In genomic region chr1:147463022-147463421, GRCh38 we compare ENCODE assay signal across 30 cellular contexts.
"Had no signal": no experiment of that assay in that cellular context is flagged by ENCODE, and none has a peak within 500 bp of the region (broad histone marks: within the 10 kb centered on the region; RNA-seq: fewer than 3 reads in every experiment).

No MANE protein-coding gene starts in this region.

- H3K27me3 ChIP-seq: ascending aorta, cardiac muscle cell had no signal

- ATAC-seq: activated CD4-positive, alpha-beta T cell treated with anti-CD3 and anti-CD28 coated beads for 36 hours; activated CD4-positive, CD25-positive, alpha-beta regulatory T cell treated with anti-CD3 and anti-CD28 coated beads, Interleukin-2, amount 50 U/mL, for 24 hours; activated CD8-positive, alpha-beta memory T cell treated with anti-CD3 and anti-CD28 coated beads, Interleukin-2, amount 10 ng/mL, durations not matched to agents 7 days and 5 days; activated CD8-positive, alpha-beta T cell treated with anti-CD3 and anti-CD28 coated beads, Interleukin-2, amount 10 ng/mL, durations not matched to agents 7 days and 5 days; activated naive CD8-positive, alpha-beta T cell treated with anti-CD3 and anti-CD28 coated beads, Interleukin-2, amount 50 U/mL, for 24 hours; WTC11 had no signal

- H3K36me3 ChIP-seq: ascending aorta, cardiac muscle cell, WERI-Rb-1 had no signal

- H3K4me1 ChIP-seq: ascending aorta had no signal

- H3K9me3 ChIP-seq: ascending aorta had no signal

- DNase-seq: activated CD4-positive, alpha-beta memory T cell treated with anti-CD3 and anti-CD28 coated beads, Interleukin-2, amount 10 ng/mL, durations not matched to agents 7 days and 5 days; activated CD4-positive, alpha-beta T cell treated with anti-CD3 and anti-CD28 coated beads for 1 hour; activated CD4-positive, alpha-beta T cell treated with anti-CD3 and anti-CD28 coated beads for 36 hours; activated CD4-positive, alpha-beta T cell treated with anti-CD3 and anti-CD28 coated beads for 48 hours; activated CD4-positive, alpha-beta T cell treated with anti-CD3 and anti-CD28 coated beads, Interleukin-2, amount 10 ng/mL, durations not matched to agents 7 days and 5 days; activated CD4-positive, alpha-beta T cell treated with anti-CD3 and anti-CD28 coated beads, Interleukin-2, amount 50 U/mL, for 48 hours; activated CD4-positive, CD25-positive, alpha-beta regulatory T cell; activated CD8-positive, alpha-beta memory T cell treated with anti-CD3 and anti-CD28 coated beads for 24 hours; activated CD8-positive, alpha-beta memory T cell treated with anti-CD3 and anti-CD28 coated beads, Interleukin-2, amount 10 ng/mL, durations not matched to agents 7 days and 5 days; activated CD8-positive, alpha-beta memory T cell treated with anti-CD3 and anti-CD28 coated beads, Interleukin-2, amount 50 U/mL, for 48 hours; activated CD8-positive, alpha-beta T cell treated with anti-CD3 and anti-CD28 coated beads, Interleukin-2, amount 10 ng/mL, durations not matched to agents 7 days and 5 days; activated effector memory CD4-positive, alpha-beta T cell treated with Interleukin-2 at 50 U/mL for 16 hours; activated gamma-delta T cell; activated naive CD4-positive, alpha-beta T cell treated with anti-CD3 and anti-CD28 coated beads for 36 hours; activated naive CD4-positive, alpha-beta T cell treated with anti-CD3 and anti-CD28 coated beads, Interleukin-2, amount 50 U/mL, for 16 hours; activated naive CD8-positive, alpha-beta T cell treated with anti-CD3 and anti-CD28 coated beads, Interleukin-2, amount 10 ng/mL, durations not matched to agents 7 days and 5 days; activated naive CD8-positive, alpha-beta T cell treated with anti-CD3 and anti-CD28 coated beads, Interleukin-2, amount 50 U/mL, for 24 hours; activated T-cell treated with anti-CD3 and anti-CD28 coated beads, Interleukin-2, amount 50 U/mL, for 24 hours; activated T-cell treated with anti-CD3 and anti-CD28 coated beads, Interleukin-2, amount 50 U/mL, for 48 hours; amygdala; anterior cingulate cortex; caudate nucleus; cerebellar nuclear complex; T-helper 2 cell; T-helper 9 cell; WERI-Rb-1 had no signal

- H3K4me3 ChIP-seq: ascending aorta, cardiac muscle cell had no signal

- H3K27ac ChIP-seq: ascending aorta, cardiac muscle cell, WERI-Rb-1 had no signal
